ENCODE assay signal across 8 cellular contexts in the genomic region with DNA sequence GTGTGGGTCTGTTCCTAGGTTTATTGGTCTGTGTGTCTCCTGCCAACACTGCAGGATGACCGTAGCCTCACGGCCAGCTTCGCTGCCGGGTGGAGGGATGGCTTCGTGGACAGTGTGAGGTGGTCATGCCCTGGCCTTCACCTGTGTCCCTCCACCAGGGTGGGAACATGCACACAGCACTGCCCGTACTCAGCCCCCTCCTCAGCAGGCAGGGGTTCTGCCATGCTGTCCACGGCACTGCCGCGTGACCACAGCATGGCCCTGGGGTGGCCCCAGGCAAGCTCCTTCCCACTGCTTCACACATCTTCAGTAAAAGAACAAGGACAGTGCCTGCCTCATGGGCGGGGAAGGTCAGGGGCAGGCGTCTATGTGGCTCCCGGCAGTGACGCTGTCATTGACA.
"Had no signal": no experiment of that assay in that cellular context is flagged by ENCODE, and none has a peak within 500 bp of the region (broad histone marks: within the 10 kb centered on the region; RNA-seq: fewer than 3 reads in every experiment).

No MANE protein-coding gene starts in this region.

- H3K9me3 ChIP-seq: HAP-1 had no signal

- H3K4me1 ChIP-seq: HAP-1 had no signal

- H3K27ac ChIP-seq: GM23248, HL-60 had no signal

- ATAC-seq: HCT116 had no signal

- H2AFZ ChIP-seq: GM23248 had no signal

- DNase-seq: GM23248, GOT3, H7, HFFc6, KBM-7 had no signal

- H3K36me3 ChIP-seq: HAP-1 had no signal

- H3K9ac ChIP-seq: GM23248 had no signal

- H3K4me3 ChIP-seq: GM23248, HAP-1 had no signal
